Comparison of ENCODE assay signal across 2 cellular contexts in genomic region chr5:172446336-172447051, GRCh38.
TF ChIP-seq lines count a peak whose summit lies in the region.

No MANE protein-coding gene starts in this region.

TF ChIP-seq in PFSK-1, 5 proteins besides CTCF, POLR2A, EP300 and RAD21 (continued from another document):
- no peak for TF ChIP-seq POLR2AphosphoS5 (IDR thresholded peaks at IDR 0.05; ENCODE audit: low read depth, low read length)
TF ChIP-seq in PFSK-1: peak in this region for 1.

TF ChIP-seq in endothelial cell of umbilical vein, 7 proteins besides CTCF, POLR2A, EP300 and RAD21 (continued from another document):
- TF ChIP-seq POLR2AphosphoS5 (IDR thresholded peaks at IDR 0.05; ENCODE audit: insufficient read depth, low read depth, low read length) (peak; percentile 53), GATA2 (IDR thresholded peaks at IDR 0.05; ENCODE audit: insufficient read depth, insufficient read length, low read depth, low read length) (no peak), FOS (IDR thresholded peaks at IDR 0.05; ENCODE audit: borderline replicate concordance, insufficient read depth, low read length) (peak; percentile 79), JUN (IDR thresholded peaks at IDR 0.05; ENCODE audit: borderline replicate concordance, insufficient read depth, insufficient read length, low read depth) (peak; percentile 51), MAX (IDR thresholded peaks at IDR 0.05; ENCODE audit: insufficient read depth, insufficient read length) (no peak)
